ENCODE assay signal across 13 cellular contexts in genomic region chr10:60293797-60294196, GRCh38.
"Had no signal": no experiment of that assay in that cellular context is flagged by ENCODE, and none has a peak within 500 bp of the region (broad histone marks: within the 10 kb centered on the region; RNA-seq: fewer than 3 reads in every experiment).

No MANE protein-coding gene starts in this region.

- H3K27me3 Mint-ChIP-seq: activated T-cell treated with anti-CD3 and anti-CD28 coated beads, Interleukin-2, amount 50 U/mL, for 24 hours; T-helper 17 cell had no signal

- H3K36me3 ChIP-seq: ascending aorta had no signal

- H3K4me3 Mint-ChIP-seq: activated T-cell treated with anti-CD3 and anti-CD28 coated beads, Interleukin-2, amount 50 U/mL, for 24 hours; dendritic cell treated with granulocyte-macrophage colony-stimulating factor and Interleukin-4, amounts not matched to agents 40 ng/mL and 50 ng/mL, for 4 days; natural killer cell treated with Interleukin-12 subunit alpha and Interleukin-12 subunit beta and Interleukin-15 and Interleukin-18, amount 100 ng/mL, for 72 hours; T-helper 17 cell had no signal

- H3K9me3 ChIP-seq: ascending aorta, psoas muscle had no signal

- ATAC-seq: activated naive CD4-positive, alpha-beta T cell treated with anti-CD3 and anti-CD28 coated beads, Interleukin-2, amount 50 U/mL, for 72 hours; natural killer cell treated with Interleukin-12 subunit alpha and Interleukin-12 subunit beta and Interleukin-15 and Interleukin-18, amount 100 ng/mL, for 72 hours; psoas muscle; T-helper 17 cell had no signal

- H3K9me3 Mint-ChIP-seq: activated naive CD4-positive, alpha-beta T cell treated with anti-CD3 and anti-CD28 coated beads, Interleukin-2, amount 50 U/mL, for 72 hours; activated T-cell treated with anti-CD3 and anti-CD28 coated beads, Interleukin-2, amount 50 U/mL, for 24 hours; dendritic cell treated with granulocyte-macrophage colony-stimulating factor and Interleukin-4, amounts not matched to agents 40 ng/mL and 50 ng/mL, for 4 days; natural killer cell treated with Interleukin-12 subunit alpha and Interleukin-12 subunit beta and Interleukin-15 and Interleukin-18, amount 100 ng/mL, for 72 hours had no signal

- H3K4me3 ChIP-seq: ascending aorta, psoas muscle had no signal

- H3K27me3 ChIP-seq: ascending aorta had no signal

- H3K36me3 Mint-ChIP-seq: activated naive CD4-positive, alpha-beta T cell treated with anti-CD3 and anti-CD28 coated beads, Interleukin-2, amount 50 U/mL, for 72 hours; natural killer cell treated with Interleukin-12 subunit alpha and Interleukin-12 subunit beta and Interleukin-15 and Interleukin-18, amount 100 ng/mL, for 72 hours had no signal

- DNase-seq: activated CD4-positive, alpha-beta T cell treated with anti-CD3 and anti-CD28 coated beads, Interleukin-2, amount 50 U/mL, for 1 hour; activated CD4-positive, CD25-positive, alpha-beta regulatory T cell; activated effector memory CD4-positive, alpha-beta T cell treated with Interleukin-2 at 50 U/mL for 16 hours; activated T-cell treated with anti-CD3 and anti-CD28 coated beads, Interleukin-2, amount 50 U/mL, for 24 hours; foreskin fibroblast; occipital lobe; psoas muscle; T-helper 17 cell; trophoblast cell had no signal

- H3K4me1 ChIP-seq: ascending aorta, psoas muscle had no signal

- H3K27ac Mint-ChIP-seq: activated T-cell treated with anti-CD3 and anti-CD28 coated beads, Interleukin-2, amount 50 U/mL, for 24 hours; dendritic cell treated with granulocyte-macrophage colony-stimulating factor and Interleukin-4, amounts not matched to agents 40 ng/mL and 50 ng/mL, for 4 days; natural killer cell treated with Interleukin-12 subunit alpha and Interleukin-12 subunit beta and Interleukin-15 and Interleukin-18, amount 100 ng/mL, for 72 hours; T-helper 17 cell had no signal

- H3K27ac ChIP-seq: ascending aorta, psoas muscle had no signal
